In genomic region chr7:147811923-147812322, GRCh38 we compare ENCODE assay signal across 8 cellular contexts.
"Had no signal": no experiment of that assay in that cellular context is flagged by ENCODE, and none has a peak within 500 bp of the region (broad histone marks: within the 10 kb centered on the region; RNA-seq: fewer than 3 reads in every experiment).

No MANE protein-coding gene starts in this region.

- H3K27ac ChIP-seq: GM23248 had no signal

- DNase-seq: GM23248, GOT3, H7, HFFc6, IMR-90 had no signal

- ATAC-seq: HCT116 had no signal

- H3K9me3 ChIP-seq: HAP-1 had no signal

- H3K27ac Mint-ChIP-seq: HFFc6 had no signal

- FAIRE-seq: HTR-8/SVneo had no signal

- H3K4me1 ChIP-seq: HAP-1 had no signal

- H3K4me3 Mint-ChIP-seq: HFFc6 had no signal

- H3K4me3 ChIP-seq: GM23248, HAP-1 had no signal

- H3K36me3 ChIP-seq: HAP-1 had no signal
